12 cellular contexts compared by ENCODE assay signal in genomic region chr1:9716404-9717192, GRCh38.
A peak's percentile ranks its signal among the peaks of the same experiment; 100 is the strongest.
DNase-seq lines count a peak whose midpoint lies in the region; ATAC-seq and TF ChIP-seq lines count a peak whose summit lies in the region.
"Had no signal": no experiment of that assay in that cellular context is flagged by ENCODE, and none has a peak within 500 bp of the region (broad histone marks: within the 10 kb centered on the region; RNA-seq: fewer than 3 reads in every experiment).

No MANE protein-coding gene starts in this region.

- no peak overlapping the region for H2AFZ ChIP-seq in smooth muscle cell (ENCODE audit: low read depth)

- H3K4me2 ChIP-seq in smooth muscle cell = no peak overlapping the region

- no peaks in the 10 kb centered on the region for H3K79me2 ChIP-seq in smooth muscle cell (ENCODE audit: low read depth)

- H3K4me1 Mint-ChIP-seq in activated naive CD8-positive, alpha-beta T cell (ENCODE audit: low read depth) = peaks cover 72% of the 10 kb centered on the region
- H3K4me1 Mint-ChIP-seq: brain had no signal

- H3K27me3 Mint-ChIP-seq in activated naive CD8-positive, alpha-beta T cell = no peaks in the 10 kb centered on the region

- H3K9me3 Mint-ChIP-seq in activated naive CD8-positive, alpha-beta T cell (ENCODE audit: low read depth) = no peaks in the 10 kb centered on the region
- H3K9me3 Mint-ChIP-seq: brain had no signal

- no peaks in the 10 kb centered on the region for H3K27me3 ChIP-seq in mucosa of rectum (ENCODE audit: control insufficient read depth in 2 of 2, insufficient read depth in 2 of 2, low read length in 2 of 2)
- H3K27me3 ChIP-seq in smooth muscle cell (ENCODE audit: low read depth) = no peaks in the 10 kb centered on the region

- no peak for ATAC-seq in HG03571 (IDR thresholded peaks at IDR 0.05; ENCODE audit: unreplicated experiment)

- peak overlapping the region; percentile 39 to 41 for H3K9ac ChIP-seq in mucosa of rectum (ENCODE audit: low read depth in 1 of 2, low read length in 2 of 2)
- H3K9ac ChIP-seq in smooth muscle cell (ENCODE audit: low read depth) = no peak overlapping the region

- H3K27ac Mint-ChIP-seq in activated naive CD8-positive, alpha-beta T cell = peak overlapping the region; percentile 96

- H3K36me3 ChIP-seq in mucosa of rectum (ENCODE audit: control insufficient read depth in 2 of 2, insufficient read depth in 2 of 2, low read length in 2 of 2) = peaks cover 0 to 9% of the 10 kb centered on the region in 2 donors
- H3K36me3 ChIP-seq in smooth muscle cell (ENCODE audit: low read depth) = no peaks in the 10 kb centered on the region

- DNase-seq in stimulated activated CD4-positive, alpha-beta T cell treated with anti-CD3 and anti-CD28 coated beads, Interleukin-4, amount 100 ng/mL, for 24 hours = peak; percentile 36
- DNase-seq in stimulated activated CD4-positive, alpha-beta T cell treated with anti-CD3 and anti-CD28 coated beads, Interleukin-4, amount 100 ng/mL, for 4 hours = no peak
- DNase-seq in cerebellum (ENCODE audit: low spot score) = no peak
- no peak for DNase-seq in smooth muscle cell (lab: John Stamatoyannopoulos, UW; ENCODE audit: unreplicated experiment)
- no peak for DNase-seq in central memory CD4-positive, alpha-beta T cell
- DNase-seq: foreskin fibroblast had no signal

- TF ChIP-seq CTCF in smooth muscle cell (IDR thresholded peaks at IDR 0.05; ENCODE audit: borderline replicate concordance, insufficient read depth, poor library complexity, severe bottlenecking) = no peak

- no peaks in the 10 kb centered on the region for H4K20me1 ChIP-seq in smooth muscle cell (ENCODE audit: low read depth)

- H3K27ac ChIP-seq in mucosa of rectum (ENCODE audit: low read depth in 2 of 2, low read length in 2 of 2) (peak overlapping the region; percentile 60 to 74), smooth muscle cell (ENCODE audit: low read depth) (no peak overlapping the region)
- H3K27ac ChIP-seq: C4-2B, VCaP had no signal

- 97% methylated on average over 29 of the region's 29 CpGs for WGBS in smooth muscle cell (ENCODE audit: low lambda C conversion rate)

- H3K36me3 Mint-ChIP-seq in activated naive CD8-positive, alpha-beta T cell = no peaks in the 10 kb centered on the region
- H3K36me3 Mint-ChIP-seq: brain had no signal

- H3K9me3 ChIP-seq in mucosa of rectum (ENCODE audit: control insufficient read depth in 2 of 2, low read length in 2 of 2) (no peaks in the 10 kb centered on the region), smooth muscle cell (replicated peaks; ENCODE audit: low read depth) (no peaks in the 10 kb centered on the region)

- H3K4me3 ChIP-seq in mucosa of rectum (ENCODE audit: low read length in 2 of 2) (peak overlapping the region in 1 of 2 donors; percentile 57), smooth muscle cell (no peak overlapping the region)

- peak overlapping the region; percentile 88 for H3K4me3 Mint-ChIP-seq in activated naive CD8-positive, alpha-beta T cell
- H3K4me3 Mint-ChIP-seq: brain had no signal

- H3F3A ChIP-seq in smooth muscle cell (ENCODE audit: low read depth) = no peaks in the 10 kb centered on the region

- peaks cover 6 to 12% of the 10 kb centered on the region in 2 donors for H3K4me1 ChIP-seq in mucosa of rectum (ENCODE audit: control insufficient read depth in 2 of 2, insufficient read depth in 2 of 2, low read length in 2 of 2)
- no peaks in the 10 kb centered on the region for H3K4me1 ChIP-seq in smooth muscle cell (ENCODE audit: low read depth)
